11 cellular contexts compared by ENCODE assay signal in genomic region chr14:65476290-65476941, GRCh38.
DNase-seq lines count a peak whose midpoint lies in the region; ATAC-seq and TF ChIP-seq lines count a peak whose summit lies in the region.
"Had no signal": no experiment of that assay in that cellular context is flagged by ENCODE, and none has a peak within 500 bp of the region (broad histone marks: within the 10 kb centered on the region; RNA-seq: fewer than 3 reads in every experiment).

No MANE protein-coding gene starts in this region.

- H3K36me3 ChIP-seq in thyroid gland, result no peaks in the 10 kb centered on the region
- H3K36me3 ChIP-seq: left ventricle myocardium inferior had no signal

- ATAC-seq in GM18870 (IDR thresholded peaks at IDR 0.05; ENCODE audit: unreplicated experiment) (peak; percentile 81), GM21576 (IDR thresholded peaks at IDR 0.05; ENCODE audit: unreplicated experiment) (peak; percentile 72), HG03175 (IDR thresholded peaks at IDR 0.05; ENCODE audit: unreplicated experiment) (peak; percentile 77)
- ATAC-seq: esophagus mucosa had no signal

- peak; percentile 20 to 54 for DNase-seq in erythroblast (lab: John Stamatoyannopoulos, UW)
- DNase-seq in thyroid gland, result no peak
- DNase-seq in NCI-H2107 treated with DMSO at 0.1 percent for 48 hours (lab: John Stamatoyannopoulos, UW; ENCODE audit: unreplicated experiment), result no peak
- DNase-seq in NCI-H1092 (lab: John Stamatoyannopoulos, UW), result no peak
- no peak for DNase-seq in stimulated activated CD4-positive, alpha-beta T cell treated with anti-CD3 and anti-CD28 coated beads, Interleukin-2, amount 100 ng/mL, for 24 hours
- DNase-seq: GF-D8, left ventricle myocardium inferior had no signal

- peak in 1 of 6 experiments; percentile 10 for TF ChIP-seq CTCF in thyroid gland (IDR thresholded peaks at IDR 0.05)

- no peak overlapping the region for H3K4me3 ChIP-seq in thyroid gland (replicated peaks in 1 of 3)
- H3K4me3 ChIP-seq: left ventricle myocardium inferior had no signal

- intact Hi-C loops in thyroid gland (cut with DNase I), result no loop called here

- TF ChIP-seq POLR2A in erythroblast (IDR thresholded peaks at IDR 0.05; ENCODE audit: low read length), result no peak
- TF ChIP-seq POLR2A in thyroid gland (IDR thresholded peaks at IDR 0.05), result no peak

- no peaks in the 10 kb centered on the region for H3K27me3 ChIP-seq in thyroid gland

- H3K9me3 ChIP-seq in thyroid gland, result no peaks in the 10 kb centered on the region
- H3K9me3 ChIP-seq: left ventricle myocardium inferior had no signal

- H3K27ac ChIP-seq in thyroid gland, result no peak overlapping the region
- H3K27ac ChIP-seq: left ventricle myocardium inferior had no signal

- H3K4me1 ChIP-seq in thyroid gland, result peaks cover 0 to 7% of the 10 kb centered on the region in 2 donors
- H3K4me1 ChIP-seq: left ventricle myocardium inferior had no signal

- 55 to 73% methylated on average over 2 of the region's 2 CpGs for WGBS in thyroid gland, 2 donors

Comparison
In these comparisons a context has a peak if more than half of its experiments do, and no peak if none do; other contexts are left out.
1. DNase-seq: peak in erythroblast (2 of 2); none in thyroid gland (0 of 2), NCI-H2107 treated with DMSO at 0.1 percent for 48 hours (single experiment), NCI-H1092 (single experiment) and stimulated activated CD4-positive, alpha-beta T cell treated with anti-CD3 and anti-CD28 coated beads, Interleukin-2, amount 100 ng/mL, for 24 hours (0 of 2).
2. Peak in every context shown above with its lines, with median percentiles within 50 percentile points of each other: ATAC-seq.